19 cellular contexts compared by ENCODE assay signal in the genomic region with DNA sequence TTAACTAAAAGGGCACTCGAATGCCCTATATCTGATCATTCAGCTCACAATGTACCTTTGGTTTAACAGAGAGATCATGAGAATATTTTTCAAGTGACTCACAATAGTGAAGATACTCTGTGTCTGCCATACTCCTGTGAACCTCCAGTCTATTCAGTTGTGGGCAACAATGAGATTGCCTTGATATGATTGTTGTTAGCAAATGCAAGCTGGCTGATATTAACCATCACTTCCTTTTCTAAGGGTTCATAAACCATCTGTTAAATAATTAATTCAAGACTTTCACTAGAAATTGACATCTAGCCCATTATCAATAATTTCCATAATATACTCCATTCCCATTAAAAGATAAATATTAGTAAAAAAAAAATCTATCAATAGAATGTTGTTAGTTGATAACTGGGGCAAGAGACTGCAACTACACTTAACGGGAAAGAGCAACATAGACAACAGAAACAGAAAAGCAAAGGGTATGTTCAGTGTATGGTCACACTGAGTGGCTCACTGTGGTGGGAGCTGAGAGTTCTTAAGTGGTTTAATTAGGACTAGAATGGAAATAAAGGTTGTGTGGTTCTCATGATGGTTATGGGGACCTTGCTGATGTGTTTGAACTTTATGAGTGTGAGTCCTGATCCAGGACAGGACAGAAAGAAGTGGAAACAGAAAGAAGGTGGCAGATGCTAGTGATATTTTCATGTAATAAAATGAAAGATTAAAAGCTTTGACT. TPM values are rescaled to one million over a fixed set of nuclear protein-coding genes. Genes with fewer than 3 reads are reported as not detected.
A peak's percentile ranks its signal among the peaks of the same experiment; 100 is the strongest.
DNase-seq lines count a peak whose midpoint lies in the region; ATAC-seq and FAIRE-seq lines count a peak whose summit lies in the region.
"Had no signal": no experiment of that assay in that cellular context is flagged by ENCODE, and none has a peak within 500 bp of the region (broad histone marks: within the 10 kb centered on the region; RNA-seq: fewer than 3 reads in every experiment).

No MANE protein-coding gene starts in this region.

- ATAC-seq in activated CD8-positive, alpha-beta memory T cell treated with anti-CD3 and anti-CD28 coated beads, Interleukin-2, amount 10 ng/mL, durations not matched to agents 7 days and 5 days = peak; percentile 42
- ATAC-seq in HG02623 (IDR thresholded peaks at IDR 0.05; ENCODE audit: unreplicated experiment) = peak; percentile 54
- peak; percentile 29 to 31 for ATAC-seq in stimulated activated naive B cell treated with anti-CD40 and anti-IgM and Interleukin-4, amounts not matched to agents 10 μg/mL and 1 μg/mL and 100 μg/mL, for 72 hours (replicated peaks)
- ATAC-seq: A549, right cardiac atrium had no signal

- no peak for DNase-seq in activated CD8-positive, alpha-beta memory T cell treated with anti-CD3 and anti-CD28 coated beads, Interleukin-2, amount 10 ng/mL, durations not matched to agents 7 days and 5 days
- DNase-seq in activated CD8-positive, alpha-beta memory T cell treated with anti-CD3 and anti-CD28 coated beads, Interleukin-2, amount 50 U/mL, for 4 hours = no peak
- DNase-seq in RCC 7860 (ENCODE audit: low spot score) = peak; percentile 14
- DNase-seq in stimulated activated naive B cell treated with anti-CD40 and anti-IgM and Interleukin-4, amounts not matched to agents 10 μg/mL and 1 μg/mL and 100 μg/mL, for 72 hours = no peak
- no peak for DNase-seq in NCI-H526 treated with DMSO at 0.1 percent for 48 hours (lab: John Stamatoyannopoulos, UW)
- no peak for DNase-seq in NK-92 (lab: John Stamatoyannopoulos, UW; ENCODE audit: unreplicated experiment)
- no peak for DNase-seq in NCI-H2029 (lab: John Stamatoyannopoulos, UW)
- DNase-seq: activated CD4-positive, alpha-beta T cell treated with anti-CD3 and anti-CD28 coated beads for 4 hours; adrenal gland; dorsolateral prefrontal cortex; GOT3; NCI-H774; right cardiac atrium had no signal

- no peaks in the 10 kb centered on the region for H3K27me3 Mint-ChIP-seq in activated CD8-positive, alpha-beta memory T cell treated with anti-CD3 and anti-CD28 coated beads, Interleukin-2, amount 10 ng/mL, durations not matched to agents 7 days and 5 days
- H3K27me3 Mint-ChIP-seq in stimulated activated naive B cell treated with anti-CD40 and anti-IgM and Interleukin-4, amounts not matched to agents 10 μg/mL and 1 μg/mL and 100 μg/mL, for 72 hours = no peaks in the 10 kb centered on the region

- FAIRE-seq in RCC 7860 (lab: Jason Lieb, UNC) = no peak
- FAIRE-seq: A549, frontal cortex, GM12891, keratinocyte had no signal

- H3K9me3 Mint-ChIP-seq in activated CD8-positive, alpha-beta memory T cell treated with anti-CD3 and anti-CD28 coated beads, Interleukin-2, amount 10 ng/mL, durations not matched to agents 7 days and 5 days (ENCODE audit: low read depth) = peaks cover 10% of the 10 kb centered on the region
- no peaks in the 10 kb centered on the region for H3K9me3 Mint-ChIP-seq in stimulated activated naive B cell treated with anti-CD40 and anti-IgM and Interleukin-4, amounts not matched to agents 10 μg/mL and 1 μg/mL and 100 μg/mL, for 72 hours

- no peak overlapping the region for H3K4me3 Mint-ChIP-seq in activated CD8-positive, alpha-beta memory T cell treated with anti-CD3 and anti-CD28 coated beads, Interleukin-2, amount 10 ng/mL, durations not matched to agents 7 days and 5 days
- no peak overlapping the region for H3K4me3 Mint-ChIP-seq in stimulated activated naive B cell treated with anti-CD40 and anti-IgM and Interleukin-4, amounts not matched to agents 10 μg/mL and 1 μg/mL and 100 μg/mL, for 72 hours

- peaks cover 37% of the 10 kb centered on the region for H3K4me1 Mint-ChIP-seq in activated CD8-positive, alpha-beta memory T cell treated with anti-CD3 and anti-CD28 coated beads, Interleukin-2, amount 10 ng/mL, durations not matched to agents 7 days and 5 days
- peaks cover 13 to 17% of the 10 kb centered on the region in 2 donors for H3K4me1 Mint-ChIP-seq in stimulated activated naive B cell treated with anti-CD40 and anti-IgM and Interleukin-4, amounts not matched to agents 10 μg/mL and 1 μg/mL and 100 μg/mL, for 72 hours

- peaks cover 46% of the 10 kb centered on the region for H3K36me3 Mint-ChIP-seq in activated CD8-positive, alpha-beta memory T cell treated with anti-CD3 and anti-CD28 coated beads, Interleukin-2, amount 10 ng/mL, durations not matched to agents 7 days and 5 days
- H3K36me3 Mint-ChIP-seq in stimulated activated naive B cell treated with anti-CD40 and anti-IgM and Interleukin-4, amounts not matched to agents 10 μg/mL and 1 μg/mL and 100 μg/mL, for 72 hours = no peaks in the 10 kb centered on the region

- no peak overlapping the region for H3K27ac Mint-ChIP-seq in activated CD8-positive, alpha-beta memory T cell treated with anti-CD3 and anti-CD28 coated beads, Interleukin-2, amount 10 ng/mL, durations not matched to agents 7 days and 5 days
- H3K27ac Mint-ChIP-seq in stimulated activated naive B cell treated with anti-CD40 and anti-IgM and Interleukin-4, amounts not matched to agents 10 μg/mL and 1 μg/mL and 100 μg/mL, for 72 hours = no peak overlapping the region

- CTCF ChIA-PET in activated CD8-positive, alpha-beta memory T cell treated with anti-CD3 and anti-CD28 coated beads, Interleukin-2, amount 10 ng/mL, durations not matched to agents 7 days and 5 days (lab: Charles Lee) = interaction anchor here (0.7 to 3.0 kb wide), 4 partner anchors 9 to 201 kb away, joined by 4 to 9 read pairs (median 4); no protein-coding TSS in a partner anchor

RNA-seq across cellular contexts. Expression of gene IL18RAP, which starts 11.9 kb away (rescaled TPM):
- 10 to 100 TPM; 12.3 to 14.9 TPM for total RNA-seq in activated CD8-positive, alpha-beta memory T cell treated with anti-CD3 and anti-CD28 coated beads, Interleukin-2, amount 10 ng/mL, durations not matched to agents 7 days and 5 days
- total RNA-seq: myocyte had no signal

RNA-seq across cellular contexts. Expression of gene SLC9A4, which starts 38.2 kb away (rescaled TPM):
- total RNA-seq in activated CD8-positive, alpha-beta memory T cell treated with anti-CD3 and anti-CD28 coated beads, Interleukin-2, amount 10 ng/mL, durations not matched to agents 7 days and 5 days = under 1 TPM; 0.05 to 0.18 TPM
- total RNA-seq: adrenal gland, right cardiac atrium had no signal
